Comparison of ENCODE assay signal across 24 cellular contexts in genomic region chr18:21548647-21549046, GRCh38.
"Had no signal": no experiment of that assay in that cellular context is flagged by ENCODE, and none has a peak within 500 bp of the region (broad histone marks: within the 10 kb centered on the region; RNA-seq: fewer than 3 reads in every experiment).

No MANE protein-coding gene starts in this region.

- H3K36me3 ChIP-seq: ovary, vagina had no signal

- H2AFZ ChIP-seq: hepatocyte had no signal

- H3K4me3 ChIP-seq: gastroesophageal sphincter, hepatocyte, ovary, skin epidermis, thoracic aorta, upper lobe of left lung, vagina had no signal

- H3K27ac ChIP-seq: gastroesophageal sphincter, hepatocyte, ovary, skin epidermis, thoracic aorta, upper lobe of left lung, vagina had no signal

- H3K9me3 ChIP-seq: gastroesophageal sphincter, ovary, thoracic aorta, upper lobe of left lung, vagina had no signal

- ATAC-seq: gastroesophageal sphincter; naive thymus-derived CD4-positive, alpha-beta T cell; sciatic nerve; stimulated activated effector memory CD8-positive, alpha-beta T cell treated with anti-CD3 and anti-CD28 coated beads, Interleukin-12 subunit alpha, Interleukin-12 subunit beta, amount 100 ng/mL, for 72 hours had no signal

- H3K4me2 ChIP-seq: hepatocyte had no signal

- DNase-seq: activated CD4-positive, alpha-beta memory T cell treated with anti-CD3 and anti-CD28 coated beads for 36 hours; activated CD4-positive, alpha-beta T cell treated with anti-CD3 and anti-CD28 coated beads, Interleukin-2, amount 10 ng/mL, durations not matched to agents 24 days and 14 days; activated CD4-positive, CD25-positive, alpha-beta regulatory T cell treated with anti-CD3 and anti-CD28 coated beads, Interleukin-2, amount 50 U/mL, for 72 hours; activated CD8-positive, alpha-beta memory T cell treated with anti-CD3 and anti-CD28 coated beads, Interleukin-2, amount 50 U/mL, for 48 hours; activated gamma-delta T cell; activated naive CD4-positive, alpha-beta T cell treated with anti-CD3 and anti-CD28 coated beads, Interleukin-2, amount 10 ng/mL, durations not matched to agents 7 days and 5 days; activated naive CD8-positive, alpha-beta T cell treated with anti-CD3 and anti-CD28 coated beads, Interleukin-2, amount 10 ng/mL, durations not matched to agents 7 days and 5 days; activated T-cell treated with anti-CD3 and anti-CD28 coated beads, Interleukin-2, amount 50 U/mL, for 24 hours; amygdala; central memory CD4-positive, alpha-beta T cell; midbrain; naive thymus-derived CD4-positive, alpha-beta T cell; ovary; stimulated activated CD4-positive, alpha-beta T cell treated with anti-CD3 and anti-CD28 coated beads, Interleukin-12 subunit alpha, Interleukin-12 subunit beta, amount 100 ng/mL, for 4 hours; stimulated activated CD4-positive, alpha-beta T cell treated with anti-CD3 and anti-CD28 coated beads, Interleukin-4, amount 100 ng/mL, for 24 hours; T1000; upper lobe of left lung had no signal

- H3K4me1 ChIP-seq: gastroesophageal sphincter, upper lobe of left lung, vagina had no signal

- H3K27me3 ChIP-seq: gastroesophageal sphincter, hepatocyte, ovary, upper lobe of left lung, vagina had no signal
